26 cellular contexts compared by ENCODE assay signal in genomic region chr10:73053275-73053674, GRCh38.
"Had no signal": no experiment of that assay in that cellular context is flagged by ENCODE, and none has a peak within 500 bp of the region (broad histone marks: within the 10 kb centered on the region; RNA-seq: fewer than 3 reads in every experiment).

No MANE protein-coding gene starts in this region.

- H3K27ac ChIP-seq: coronary artery, esophagus muscularis mucosa, foreskin keratinocyte, lower lobe of right lung, neural progenitor cell, prostate gland, skin epidermis, spleen, testis, tibial artery, upper lobe of left lung had no signal

- H3K27me3 ChIP-seq: esophagus muscularis mucosa, foreskin keratinocyte, neural progenitor cell, spleen, testis, tibial artery, upper lobe of left lung had no signal

- ATAC-seq: foreskin keratinocyte; lower lobe of right lung; mucosa of descending colon; natural killer cell treated with Interleukin-12 subunit alpha and Interleukin-12 subunit beta and Interleukin-15 and Interleukin-18, amount 100 ng/mL, for 72 hours; right cardiac atrium; stimulated activated memory B cell treated with anti-CD40 and anti-IgM and Interleukin-4, amounts not matched to agents 10 μg/mL and 1 μg/mL and 100 μg/mL, for 72 hours; stimulated activated naive CD8-positive, alpha-beta T cell treated with anti-CD3 and anti-CD28 coated beads, Interleukin-15, Interleukin-2, amounts not matched to agents 100 U/mL and 50 U/mL, for 24 hours had no signal

- H3K36me3 ChIP-seq: prostate gland had no signal

- H3K4me2 ChIP-seq: neural progenitor cell had no signal

- H3K4me1 ChIP-seq: foreskin keratinocyte, lower lobe of right lung, neural progenitor cell, prostate gland, spleen, testis, tibial artery, upper lobe of left lung had no signal

- DNase-seq: dermis blood vessel endothelial cell; effector memory CD4-positive, alpha-beta T cell; foreskin keratinocyte; glutamatergic neuron; left ventricle myocardium superior; lower lobe of right lung; mucosa of descending colon; naive B cell; right cardiac atrium; spleen; stimulated activated CD4-positive, alpha-beta T cell treated with anti-CD3 and anti-CD28 coated beads, Interleukin-4, amount 100 ng/mL, for 4 hours; stimulated activated naive CD8-positive, alpha-beta T cell treated with anti-CD3 and anti-CD28 coated beads, Interleukin-15, Interleukin-2, amounts not matched to agents 100 U/mL and 50 U/mL, for 24 hours; substantia nigra; testis; tibial artery; upper lobe of left lung had no signal

- H3K9ac ChIP-seq: neural progenitor cell had no signal

- FAIRE-seq: endothelial cell of umbilical vein, keratinocyte, urothelium cell line had no signal

- H3K9me3 ChIP-seq: esophagus muscularis mucosa, lower lobe of right lung, mucosa of descending colon, prostate gland, spleen, testis, tibial artery, upper lobe of left lung had no signal

- H3K4me3 ChIP-seq: coronary artery, esophagus muscularis mucosa, lower lobe of right lung, mucosa of descending colon, neural progenitor cell, prostate gland, skin epidermis, spleen, testis, tibial artery, upper lobe of left lung had no signal
